8 cellular contexts compared by ENCODE assay signal in genomic region chr6:151388997-151389639, GRCh38. TPM values are rescaled to one million over a fixed set of nuclear protein-coding genes. Genes with fewer than 3 reads are reported as not detected.
DNase-seq lines count a peak whose midpoint lies in the region; ATAC-seq lines count a peak whose summit lies in the region.

No MANE protein-coding gene starts in this region.

- H3K4me3 ChIP-seq in iPS-18c (ENCODE audit: insufficient read depth, low read depth, low read length) = peak overlapping the region; percentile 91

- peaks cover 2% of the 10 kb centered on the region for H3K36me3 Mint-ChIP-seq in activated naive CD4-positive, alpha-beta T cell treated with anti-CD3 and anti-CD28 coated beads, Interleukin-2, amount 50 U/mL, for 24 hours
- H3K36me3 Mint-ChIP-seq in activated CD8-positive, alpha-beta T cell treated with anti-CD3 and anti-CD28 coated beads, Interleukin-2, amount 10 ng/mL, durations not matched to agents 7 days and 5 days (ENCODE audit: low read depth) = peaks cover 56% of the 10 kb centered on the region

- H3K9me3 Mint-ChIP-seq in activated naive CD4-positive, alpha-beta T cell treated with anti-CD3 and anti-CD28 coated beads, Interleukin-2, amount 50 U/mL, for 24 hours = no peaks in the 10 kb centered on the region
- H3K9me3 Mint-ChIP-seq in activated CD8-positive, alpha-beta T cell treated with anti-CD3 and anti-CD28 coated beads, Interleukin-2, amount 10 ng/mL, durations not matched to agents 7 days and 5 days (ENCODE audit: insufficient read depth) = no peaks in the 10 kb centered on the region
- no peaks in the 10 kb centered on the region for H3K9me3 Mint-ChIP-seq in stimulated activated naive CD8-positive, alpha-beta T cell treated with anti-CD3 and anti-CD28 coated beads, Interleukin-15, amount 100 ng/mL, for 72 hours

- ATAC-seq in activated CD8-positive, alpha-beta T cell treated with anti-CD3 and anti-CD28 coated beads, Interleukin-2, amount 10 ng/mL, durations not matched to agents 7 days and 5 days = no peak
- no peak for ATAC-seq in stimulated activated naive CD8-positive, alpha-beta T cell treated with anti-CD3 and anti-CD28 coated beads, Interleukin-15, amount 100 ng/mL, for 72 hours
- no peak for ATAC-seq in GM21381 (IDR thresholded peaks at IDR 0.05; ENCODE audit: unreplicated experiment)

- CTCF ChIA-PET in activated CD8-positive, alpha-beta T cell treated with anti-CD3 and anti-CD28 coated beads, Interleukin-2, amount 10 ng/mL, durations not matched to agents 7 days and 5 days (lab: Charles Lee) = interaction anchor here (1.0 to 2.7 kb wide), 8 partner anchors 8 to 86 kb away, joined by 3 to 18 read pairs (median 4); partner anchors contain the start of gene RMND1

- no peak for DNase-seq in activated naive CD4-positive, alpha-beta T cell (lab: John Stamatoyannopoulos, UW)
- DNase-seq in activated CD8-positive, alpha-beta T cell treated with anti-CD3 and anti-CD28 coated beads, Interleukin-2, amount 10 ng/mL, durations not matched to agents 7 days and 5 days = peak; percentile 40
- DNase-seq in stimulated activated naive CD8-positive, alpha-beta T cell treated with anti-CD3 and anti-CD28 coated beads, Interleukin-15, amount 100 ng/mL, for 72 hours = peak in 1 of 2 donors; percentile 30
- DNase-seq in NCI-H524 treated with DMSO at 0.1 percent for 48 hours (lab: John Stamatoyannopoulos, UW) (no peak), HPDE6-E6E7 (ENCODE audit: extremely low spot score) (no peak)

- H3K4me1 Mint-ChIP-seq in activated naive CD4-positive, alpha-beta T cell treated with anti-CD3 and anti-CD28 coated beads, Interleukin-2, amount 50 U/mL, for 24 hours = peaks cover 67% of the 10 kb centered on the region
- H3K4me1 Mint-ChIP-seq in activated CD8-positive, alpha-beta T cell treated with anti-CD3 and anti-CD28 coated beads, Interleukin-2, amount 10 ng/mL, durations not matched to agents 7 days and 5 days (ENCODE audit: low read depth) = peaks cover 57% of the 10 kb centered on the region
- peaks cover 58% of the 10 kb centered on the region for H3K4me1 Mint-ChIP-seq in stimulated activated naive CD8-positive, alpha-beta T cell treated with anti-CD3 and anti-CD28 coated beads, Interleukin-15, amount 100 ng/mL, for 72 hours

- no peaks in the 10 kb centered on the region for H3K9me3 ChIP-seq in iPS-18c (ENCODE audit: control insufficient read depth, insufficient read depth, low read length)

- H3K27ac Mint-ChIP-seq in activated naive CD4-positive, alpha-beta T cell treated with anti-CD3 and anti-CD28 coated beads, Interleukin-2, amount 50 U/mL, for 24 hours = peak overlapping the region; percentile 96
- peak overlapping the region; percentile 93 for H3K27ac Mint-ChIP-seq in activated CD8-positive, alpha-beta T cell treated with anti-CD3 and anti-CD28 coated beads, Interleukin-2, amount 10 ng/mL, durations not matched to agents 7 days and 5 days
- peak overlapping the region; percentile 96 to 98 for H3K27ac Mint-ChIP-seq in stimulated activated naive CD8-positive, alpha-beta T cell treated with anti-CD3 and anti-CD28 coated beads, Interleukin-15, amount 100 ng/mL, for 72 hours

- H3K4me3 Mint-ChIP-seq in activated naive CD4-positive, alpha-beta T cell treated with anti-CD3 and anti-CD28 coated beads, Interleukin-2, amount 50 U/mL, for 24 hours = peak overlapping the region; percentile 97
- peak overlapping the region; percentile 88 for H3K4me3 Mint-ChIP-seq in activated CD8-positive, alpha-beta T cell treated with anti-CD3 and anti-CD28 coated beads, Interleukin-2, amount 10 ng/mL, durations not matched to agents 7 days and 5 days
- H3K4me3 Mint-ChIP-seq in stimulated activated naive CD8-positive, alpha-beta T cell treated with anti-CD3 and anti-CD28 coated beads, Interleukin-15, amount 100 ng/mL, for 72 hours = peak overlapping the region; percentile 85 to 96

- H3K27me3 Mint-ChIP-seq in activated naive CD4-positive, alpha-beta T cell treated with anti-CD3 and anti-CD28 coated beads, Interleukin-2, amount 50 U/mL, for 24 hours = no peaks in the 10 kb centered on the region
- no peaks in the 10 kb centered on the region for H3K27me3 Mint-ChIP-seq in activated CD8-positive, alpha-beta T cell treated with anti-CD3 and anti-CD28 coated beads, Interleukin-2, amount 10 ng/mL, durations not matched to agents 7 days and 5 days (ENCODE audit: low read depth)
- no peaks in the 10 kb centered on the region for H3K27me3 Mint-ChIP-seq in stimulated activated naive CD8-positive, alpha-beta T cell treated with anti-CD3 and anti-CD28 coated beads, Interleukin-15, amount 100 ng/mL, for 72 hours

- POLR2A ChIA-PET in activated CD8-positive, alpha-beta T cell treated with anti-CD3 and anti-CD28 coated beads, Interleukin-2, amount 10 ng/mL, durations not matched to agents 7 days and 5 days (lab: Charles Lee) = interaction anchor here (0.8 to 2.6 kb wide), 11 partner anchors 8 to 1594 kb away, joined by 3 to 45 read pairs (median 5); partner anchors contain the start of genes FBXO5 and RMND1

RNA-seq across cellular contexts. Expression of gene ZBTB2, which starts 2.2 kb away (rescaled TPM):
- 10 to 100 TPM; 24.0 to 25.6 TPM for total RNA-seq in activated CD8-positive, alpha-beta T cell treated with anti-CD3 and anti-CD28 coated beads, Interleukin-2, amount 10 ng/mL, durations not matched to agents 7 days and 5 days
